Comparison of ENCODE assay signal across 25 cellular contexts in the genomic region with DNA sequence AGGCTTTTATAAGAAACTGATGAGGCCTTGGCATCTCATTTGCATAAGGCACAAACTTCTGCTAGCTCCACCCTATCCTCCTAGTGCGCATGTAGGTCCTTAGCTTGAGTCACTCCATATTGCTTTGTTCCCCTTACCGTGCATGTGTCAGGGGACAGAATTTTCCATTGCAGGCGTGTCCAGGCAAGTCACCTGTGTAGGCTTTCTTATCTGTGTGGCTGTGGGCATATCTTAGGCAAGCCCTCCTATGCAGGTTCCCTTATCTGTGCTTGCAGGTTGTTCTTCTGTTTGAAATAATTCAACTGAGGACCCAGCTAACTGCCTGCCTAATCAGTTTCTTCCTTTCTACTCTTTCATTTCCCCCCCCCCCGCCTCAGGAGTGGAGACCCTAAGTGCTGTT.
"Had no signal": no experiment of that assay in that cellular context is flagged by ENCODE, and none has a peak within 500 bp of the region (broad histone marks: within the 10 kb centered on the region; RNA-seq: fewer than 3 reads in every experiment).

No MANE protein-coding gene starts in this region.

- H3K27ac ChIP-seq: dorsolateral prefrontal cortex, esophagus squamous epithelium, neural progenitor cell, parathyroid adenoma, right lobe of liver, thoracic aorta, tibial nerve, upper lobe of right lung, uterus had no signal

- H3K27me3 ChIP-seq: dorsolateral prefrontal cortex, neural progenitor cell, right lobe of liver, tibial nerve, upper lobe of right lung, uterus had no signal

- DNase-seq: dorsolateral prefrontal cortex; effector CD4-positive, alpha-beta T cell; esophagus squamous epithelium; head of caudate nucleus; kidney; mesenchymal stem cell; mucosa of descending colon; naive B cell; right lobe of liver; small intestine; stimulated activated CD4-positive, alpha-beta T cell treated with anti-CD3 and anti-CD28 coated beads, Interleukin-15, amount 100 ng/mL, for 24 hours; stimulated activated CD4-positive, alpha-beta T cell treated with anti-CD3 and anti-CD28 coated beads, Interleukin-2, amount 100 ng/mL, for 48 hours; stimulated activated naive B cell treated with anti-CD40 and anti-IgM and Interleukin-4, amounts not matched to agents 10 μg/mL and 1 μg/mL and 100 μg/mL, for 72 hours; upper lobe of right lung; uterus had no signal

- H3K27ac Mint-ChIP-seq: mesothelial cell of epicardium; naive B cell; nephron; neural progenitor cell; progenitor cell of endocrine pancreas; stimulated activated naive B cell treated with anti-CD40 and anti-IgM and Interleukin-4, amounts not matched to agents 10 μg/mL and 1 μg/mL and 100 μg/mL, for 72 hours; stimulated activated naive CD8-positive, alpha-beta T cell treated with anti-CD3 and anti-CD28 coated beads, Interleukin-15, Interleukin-2, amounts not matched to agents 100 ng/mL and 50 ng/mL, for 24 hours had no signal

- H3K4me3 ChIP-seq: dorsolateral prefrontal cortex, esophagus squamous epithelium, lung, mucosa of descending colon, neural progenitor cell, right lobe of liver, thoracic aorta, tibial nerve, upper lobe of right lung, uterus had no signal

- H3K9ac ChIP-seq: neural progenitor cell, parathyroid adenoma had no signal

- H3K79me2 ChIP-seq: parathyroid adenoma had no signal

- H3K9me3 Mint-ChIP-seq: stimulated activated naive CD8-positive, alpha-beta T cell treated with anti-CD3 and anti-CD28 coated beads, Interleukin-15, Interleukin-2, amounts not matched to agents 100 ng/mL and 50 ng/mL, for 24 hours had no signal

- ATAC-seq: left lobe of liver; mucosa of descending colon; right lobe of liver; stimulated activated naive B cell treated with anti-CD40 and anti-IgM and Interleukin-4, amounts not matched to agents 10 μg/mL and 1 μg/mL and 100 μg/mL, for 72 hours; upper lobe of right lung had no signal

- H3K4me1 ChIP-seq: esophagus squamous epithelium, neural progenitor cell, parathyroid adenoma, right lobe of liver, tibial nerve, upper lobe of right lung, uterus had no signal

- H2AFZ ChIP-seq: neural progenitor cell, parathyroid adenoma had no signal

- H3K4me2 ChIP-seq: neural progenitor cell had no signal

- H3K36me3 Mint-ChIP-seq: naive B cell, neural progenitor cell had no signal

- H3K27me3 Mint-ChIP-seq: progenitor cell of endocrine pancreas had no signal

- H3K36me3 ChIP-seq: esophagus squamous epithelium, right lobe of liver, thoracic aorta, tibial nerve, upper lobe of right lung, uterus had no signal

- H3K4me1 Mint-ChIP-seq: mesothelial cell of epicardium; naive B cell; nephron; neural progenitor cell; stimulated activated naive B cell treated with anti-CD40 and anti-IgM and Interleukin-4, amounts not matched to agents 10 μg/mL and 1 μg/mL and 100 μg/mL, for 72 hours had no signal

- H3K4me3 Mint-ChIP-seq: mesothelial cell of epicardium; naive B cell; nephron; neural progenitor cell; stimulated activated naive B cell treated with anti-CD40 and anti-IgM and Interleukin-4, amounts not matched to agents 10 μg/mL and 1 μg/mL and 100 μg/mL, for 72 hours; stimulated activated naive CD8-positive, alpha-beta T cell treated with anti-CD3 and anti-CD28 coated beads, Interleukin-15, Interleukin-2, amounts not matched to agents 100 ng/mL and 50 ng/mL, for 24 hours had no signal

- H3K9me3 ChIP-seq: mucosa of descending colon, right lobe of liver, thoracic aorta, upper lobe of right lung, uterus had no signal
